19 cellular contexts compared by ENCODE assay signal in genomic region chr5:109100971-109101370, GRCh38.
"Had no signal": no experiment of that assay in that cellular context is flagged by ENCODE, and none has a peak within 500 bp of the region (broad histone marks: within the 10 kb centered on the region; RNA-seq: fewer than 3 reads in every experiment).

No MANE protein-coding gene starts in this region.

- DNase-seq: effector memory CD8-positive, alpha-beta T cell; esophagus squamous epithelium; foreskin melanocyte; heart left ventricle; hippocampal formation; mammary epithelial cell; mucosa of descending colon; naive thymus-derived CD8-positive, alpha-beta T cell; psoas muscle; retina; right lobe of liver; stimulated activated CD4-positive, alpha-beta T cell treated with anti-CD3 and anti-CD28 coated beads, Interleukin-4, amount 100 ng/mL, for 1 hour; stimulated activated CD8-positive, alpha-beta memory T cell treated with anti-CD3 and anti-CD28 coated beads, Interleukin-4, amount 100 ng/mL, for 48 hours; stimulated activated naive CD8-positive, alpha-beta T cell treated with anti-CD3 and anti-CD28 coated beads, Interleukin-15, Interleukin-2, amounts not matched to agents 100 U/mL and 50 U/mL, for 24 hours; thyroid gland had no signal

- H3K27ac Mint-ChIP-seq: dendritic cell treated with granulocyte-macrophage colony-stimulating factor and Interleukin-4, amounts not matched to agents 40 ng/mL and 50 ng/mL, for 4 days; effector memory CD8-positive, alpha-beta T cell; naive thymus-derived CD8-positive, alpha-beta T cell; stimulated activated effector memory CD8-positive, alpha-beta T cell treated with anti-CD3 and anti-CD28 coated beads, Interleukin-12 subunit alpha, Interleukin-12 subunit beta, amount 100 ng/mL, for 72 hours; type B pancreatic cell had no signal

- H3K4me1 Mint-ChIP-seq: naive thymus-derived CD8-positive, alpha-beta T cell; stimulated activated effector memory CD8-positive, alpha-beta T cell treated with anti-CD3 and anti-CD28 coated beads, Interleukin-12 subunit alpha, Interleukin-12 subunit beta, amount 100 ng/mL, for 72 hours had no signal

- H3K27me3 Mint-ChIP-seq: dendritic cell treated with granulocyte-macrophage colony-stimulating factor and Interleukin-4, amounts not matched to agents 40 ng/mL and 50 ng/mL, for 4 days; effector memory CD8-positive, alpha-beta T cell; naive thymus-derived CD8-positive, alpha-beta T cell; type B pancreatic cell had no signal

- H3K4me3 Mint-ChIP-seq: dendritic cell treated with granulocyte-macrophage colony-stimulating factor and Interleukin-4, amounts not matched to agents 40 ng/mL and 50 ng/mL, for 4 days; effector memory CD8-positive, alpha-beta T cell; naive thymus-derived CD8-positive, alpha-beta T cell; stimulated activated effector memory CD8-positive, alpha-beta T cell treated with anti-CD3 and anti-CD28 coated beads, Interleukin-12 subunit alpha, Interleukin-12 subunit beta, amount 100 ng/mL, for 72 hours; type B pancreatic cell had no signal

- ATAC-seq: effector memory CD8-positive, alpha-beta T cell; heart left ventricle; mucosa of descending colon; naive thymus-derived CD8-positive, alpha-beta T cell; psoas muscle; right lobe of liver; stimulated activated effector memory CD8-positive, alpha-beta T cell treated with anti-CD3 and anti-CD28 coated beads, Interleukin-12 subunit alpha, Interleukin-12 subunit beta, amount 100 ng/mL, for 72 hours; stimulated activated naive CD8-positive, alpha-beta T cell treated with anti-CD3 and anti-CD28 coated beads, Interleukin-15, Interleukin-2, amounts not matched to agents 100 U/mL and 50 U/mL, for 24 hours had no signal

- H3K9me3 Mint-ChIP-seq: dendritic cell treated with granulocyte-macrophage colony-stimulating factor and Interleukin-4, amounts not matched to agents 40 ng/mL and 50 ng/mL, for 4 days; effector memory CD8-positive, alpha-beta T cell; naive thymus-derived CD8-positive, alpha-beta T cell; stimulated activated effector memory CD8-positive, alpha-beta T cell treated with anti-CD3 and anti-CD28 coated beads, Interleukin-12 subunit alpha, Interleukin-12 subunit beta, amount 100 ng/mL, for 72 hours; type B pancreatic cell had no signal

- FAIRE-seq: urothelium cell line had no signal

- H3K36me3 Mint-ChIP-seq: stimulated activated effector memory CD8-positive, alpha-beta T cell treated with anti-CD3 and anti-CD28 coated beads, Interleukin-12 subunit alpha, Interleukin-12 subunit beta, amount 100 ng/mL, for 72 hours; type B pancreatic cell had no signal
